ENCODE assay signal across 8 cellular contexts in genomic region chr3:183099838-183100204, GRCh38. TPM values are rescaled to one million over a fixed set of nuclear protein-coding genes. Genes with fewer than 3 reads are reported as not detected.
A peak's percentile ranks its signal among the peaks of the same experiment; 100 is the strongest.
DNase-seq lines count a peak whose midpoint lies in the region; FAIRE-seq and TF ChIP-seq lines count a peak whose summit lies in the region.

No MANE protein-coding gene starts in this region.

- H3K4me1 Mint-ChIP-seq in T-helper 2 cell treated with Interferon-gamma antibody and Interleukin-4, amounts not matched to agents 5 μg/mL and 100 μg/mL, for 36 hours (ENCODE audit: low read depth) = peaks cover 20% of the 10 kb centered on the region

- TF ChIP-seq POLR2A in suprapubic skin (IDR thresholded peaks at IDR 0.05) = no peak
- TF ChIP-seq POLR2A in GM12892 (IDR thresholded peaks at IDR 0.05; ENCODE audit: low read depth, low read length) = no peak

- no peaks in the 10 kb centered on the region for H4K20me1 ChIP-seq in hepatocyte (ENCODE audit: insufficient read depth, poor library complexity, severe bottlenecking)

- no peaks in the 10 kb centered on the region for H3K27me3 ChIP-seq in hepatocyte
- H3K27me3 ChIP-seq in suprapubic skin = no peaks in the 10 kb centered on the region

- H3K9me3 ChIP-seq in SK-N-MC (ENCODE audit: low read depth, low read length) (no peaks in the 10 kb centered on the region), hepatocyte (ENCODE audit: low read depth) (no peaks in the 10 kb centered on the region), suprapubic skin (no peaks in the 10 kb centered on the region)

- peak overlapping the region; percentile 45 for H2AFZ ChIP-seq in hepatocyte

- H3K27ac ChIP-seq in SK-N-MC = peak overlapping the region; percentile 9
- H3K27ac ChIP-seq in hepatocyte = peak overlapping the region; percentile 83
- peak overlapping the region; percentile 92 for H3K27ac ChIP-seq in suprapubic skin

- H3K9me2 ChIP-seq in hepatocyte (replicated peaks; ENCODE audit: insufficient read depth) = no peaks in the 10 kb centered on the region

- H3K36me3 Mint-ChIP-seq in T-helper 2 cell treated with Interferon-gamma antibody and Interleukin-4, amounts not matched to agents 5 μg/mL and 100 μg/mL, for 36 hours (ENCODE audit: low read depth) = peaks cover 6% of the 10 kb centered on the region

- no peak for TF ChIP-seq CTCF in hepatocyte (IDR thresholded peaks at IDR 0.05; ENCODE audit: poor library complexity)
- TF ChIP-seq CTCF in suprapubic skin (IDR thresholded peaks at IDR 0.05) = no peak

- H3K36me3 ChIP-seq in SK-N-MC (ENCODE audit: insufficient read depth, low read length) (0 out of 2 replicates have a peak, but pooled peaks cover 4% of the 10 kb centered on the region), hepatocyte (replicated peaks; ENCODE audit: insufficient read depth, low read depth) (no peaks in the 10 kb centered on the region), suprapubic skin (no peaks in the 10 kb centered on the region)

- FAIRE-seq in GM12892 (lab: Jason Lieb, UNC) = no peak

- DNase-seq in T-helper 2 cell treated with Interferon-gamma antibody and Interleukin-4, amounts not matched to agents 5 μg/mL and 100 μg/mL, for 36 hours (ENCODE audit: low spot score) = no peak
- DNase-seq in T-helper 2 cell = no peak
- no peak for DNase-seq in SK-N-MC (ENCODE audit: low read depth, low spot score)
- DNase-seq in hepatocyte (ENCODE audit: low spot score) = no peak
- no peak for DNase-seq in suprapubic skin (ENCODE audit: low spot score in 2 of 2)
- DNase-seq in islet precursor cell = no peak
- no peak for DNase-seq in GM12892 (ENCODE audit: insufficient read length)
- DNase-seq in activated CD4-positive, CD25-positive, alpha-beta regulatory T cell (lab: John Stamatoyannopoulos, UW) = no peak

- peak overlapping the region; percentile 93 for H3K4me3 Mint-ChIP-seq in T-helper 2 cell treated with Interferon-gamma antibody and Interleukin-4, amounts not matched to agents 5 μg/mL and 100 μg/mL, for 36 hours

- H3K27me3 Mint-ChIP-seq in T-helper 2 cell treated with Interferon-gamma antibody and Interleukin-4, amounts not matched to agents 5 μg/mL and 100 μg/mL, for 36 hours (ENCODE audit: low read depth) = no peaks in the 10 kb centered on the region

- H3K9ac ChIP-seq in SK-N-MC (ENCODE audit: insufficient read length) = no peak overlapping the region

- H3K27ac Mint-ChIP-seq in T-helper 2 cell treated with Interferon-gamma antibody and Interleukin-4, amounts not matched to agents 5 μg/mL and 100 μg/mL, for 36 hours = peak overlapping the region; percentile 93

- WGBS in hepatocyte (ENCODE audit: low lambda C conversion rate, missing lambda C conversion rate) = 0% methylated on average over 1 of the region's 1 CpG
- WGBS in suprapubic skin = 0% methylated on average over 1 of the region's 1 CpG

- H3K79me2 ChIP-seq in hepatocyte = peaks cover 31% of the 10 kb centered on the region

- no peak for TF ChIP-seq EP300 in suprapubic skin (IDR thresholded peaks at IDR 0.05)

- H3K4me3 ChIP-seq in SK-N-MC (peak overlapping the region; percentile 89), hepatocyte (no peak overlapping the region), suprapubic skin (peak overlapping the region; percentile 86)

- H3K9me3 Mint-ChIP-seq in T-helper 2 cell treated with Interferon-gamma antibody and Interleukin-4, amounts not matched to agents 5 μg/mL and 100 μg/mL, for 36 hours = no peaks in the 10 kb centered on the region

- H3K4me2 ChIP-seq in hepatocyte = peak overlapping the region; percentile 71

- peaks cover 7% of the 10 kb centered on the region for H3K4me1 ChIP-seq in hepatocyte (ENCODE audit: insufficient read depth)
- H3K4me1 ChIP-seq in suprapubic skin = peaks cover 22% of the 10 kb centered on the region

RNA-seq across cellular contexts. Expression of gene MCCC1, which starts 0.5 kb away (rescaled TPM):
- total RNA-seq in hepatocyte (30.8 and 32.1 TPM in 2 replicates), suprapubic skin (10 to 100 TPM; 24.8 to 58.7 (median 34.7) TPM)
- 31.3 and 37.7 TPM in 2 replicates for polyA plus RNA-seq in hepatocyte
- 61.3 TPM for polyA plus RNA-seq in GM12892 (2012; ENCODE audit: missing spikeins)

Comparison
In these comparisons a context has a peak if more than half of its experiments do, and no peak if none do; other contexts are left out.
1. H3K27ac ChIP-seq: peak in every context shown above with its lines; median percentile 92 in suprapubic skin; 83 in hepatocyte; 9 in SK-N-MC.